ENCODE assay signal across 9 cellular contexts in the genomic region with DNA sequence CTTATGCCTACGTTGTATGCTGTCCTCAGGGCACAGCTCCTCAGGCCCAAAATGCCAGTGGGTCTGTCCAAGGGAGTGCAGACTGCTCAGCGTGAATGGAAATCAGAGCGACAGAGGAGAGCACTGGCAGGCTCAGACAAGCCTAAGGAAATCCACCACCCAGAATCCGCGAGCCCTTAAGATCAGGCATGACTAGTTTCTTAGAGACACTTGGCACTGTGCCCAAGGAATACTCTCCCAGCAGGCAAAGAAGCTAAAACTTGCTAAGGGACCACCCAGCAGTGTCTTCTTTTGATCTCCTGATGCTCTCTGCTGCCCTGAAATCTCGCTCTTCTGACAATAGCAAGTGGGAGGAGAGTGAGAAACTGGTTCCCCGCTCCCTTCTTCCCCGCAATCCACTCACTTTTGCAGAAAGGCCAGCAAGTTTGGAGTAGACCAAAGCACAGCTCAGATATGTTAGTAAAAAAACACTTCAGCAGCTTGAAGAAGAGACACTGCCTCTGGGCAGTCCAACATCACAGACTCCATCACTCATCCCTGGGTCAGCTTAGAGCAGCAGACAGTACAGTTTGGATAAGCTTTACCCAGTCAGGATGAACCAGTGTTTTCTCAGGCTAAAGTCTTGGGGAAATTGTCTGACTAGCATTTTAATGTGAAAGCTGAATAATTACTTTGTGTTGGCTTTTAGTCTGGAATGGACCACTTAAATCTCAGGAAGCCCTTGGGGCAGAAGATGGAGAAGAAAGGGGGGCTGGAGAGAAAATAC. TPM values are rescaled to one million over a fixed set of nuclear protein-coding genes. Genes with fewer than 3 reads are reported as not detected.
DNase-seq lines count a peak whose midpoint lies in the region; ATAC-seq and TF ChIP-seq lines count a peak whose summit lies in the region.
"Had no signal": no experiment of that assay in that cellular context is flagged by ENCODE, and none has a peak within 500 bp of the region (broad histone marks: within the 10 kb centered on the region; RNA-seq: fewer than 3 reads in every experiment).

No MANE protein-coding gene starts in this region.

- H3K4me1 Mint-ChIP-seq in activated T-helper 1 cell treated with anti-CD3 and anti-CD28 coated beads, Interleukin-12 subunit alpha, Interleukin-12 subunit beta, Interleukin-2, Interleukin-4 antibody, amounts not matched to agents 30 ng/mL and 10 ng/mL and 1 ng/mL, durations not matched to agents 14 hours and 24 hours and 36 hours (ENCODE audit: low read depth): peaks cover 34% of the 10 kb centered on the region
- H3K4me1 Mint-ChIP-seq in glutamatergic neuron (ENCODE audit: low read depth, unreplicated experiment): peaks cover 25% of the 10 kb centered on the region

- no peaks in the 10 kb centered on the region for H3K27me3 Mint-ChIP-seq in activated T-helper 1 cell treated with anti-CD3 and anti-CD28 coated beads, Interleukin-12 subunit alpha, Interleukin-12 subunit beta, Interleukin-2, Interleukin-4 antibody, amounts not matched to agents 30 ng/mL and 10 ng/mL and 1 ng/mL, durations not matched to agents 14 hours and 24 hours and 36 hours (ENCODE audit: insufficient read depth)
- peaks cover 2% of the 10 kb centered on the region for H3K27me3 Mint-ChIP-seq in glutamatergic neuron (ENCODE audit: unreplicated experiment)

- peak; percentile 91 for DNase-seq in HPDE6-E6E7 (ENCODE audit: extremely low spot score)
- DNase-seq in activated T-helper 1 cell treated with anti-CD3 and anti-CD28 coated beads, Interleukin-12 subunit alpha, Interleukin-12 subunit beta, Interleukin-2, Interleukin-4 antibody, amounts not matched to agents 30 ng/mL and 10 ng/mL and 1 ng/mL, durations not matched to agents 14 hours and 24 hours and 36 hours (ENCODE audit: low spot score): no peak
- DNase-seq in glutamatergic neuron: no peak
- DNase-seq in smooth muscle cell of the brain vasculature (ENCODE audit: low read depth, low spot score): peak; percentile 74
- DNase-seq in NCI-H2107 treated with DMSO at 0.1 percent for 48 hours (lab: John Stamatoyannopoulos, UW; ENCODE audit: unreplicated experiment): no peak
- DNase-seq in activated CD8-positive, alpha-beta memory T cell treated with anti-CD3 and anti-CD28 coated beads, Interleukin-2, amount 50 U/mL, for 4 hours: no peak
- DNase-seq: activated CD4-positive, alpha-beta T cell treated with anti-CD3 and anti-CD28 coated beads, Interleukin-2, amount 50 U/mL, for 48 hours had no signal

- peak overlapping the region; percentile 67 for H3K27ac Mint-ChIP-seq in activated T-helper 1 cell treated with anti-CD3 and anti-CD28 coated beads, Interleukin-12 subunit alpha, Interleukin-12 subunit beta, Interleukin-2, Interleukin-4 antibody, amounts not matched to agents 30 ng/mL and 10 ng/mL and 1 ng/mL, durations not matched to agents 14 hours and 24 hours and 36 hours
- peak overlapping the region; percentile 50 for H3K27ac Mint-ChIP-seq in glutamatergic neuron (ENCODE audit: unreplicated experiment)

- H3K4me3 Mint-ChIP-seq in activated T-helper 1 cell treated with anti-CD3 and anti-CD28 coated beads, Interleukin-12 subunit alpha, Interleukin-12 subunit beta, Interleukin-2, Interleukin-4 antibody, amounts not matched to agents 30 ng/mL and 10 ng/mL and 1 ng/mL, durations not matched to agents 14 hours and 24 hours and 36 hours: no peak overlapping the region
- no peak overlapping the region for H3K4me3 Mint-ChIP-seq in glutamatergic neuron (ENCODE audit: unreplicated experiment)

- H3K36me3 Mint-ChIP-seq in activated T-helper 1 cell treated with anti-CD3 and anti-CD28 coated beads, Interleukin-12 subunit alpha, Interleukin-12 subunit beta, Interleukin-2, Interleukin-4 antibody, amounts not matched to agents 30 ng/mL and 10 ng/mL and 1 ng/mL, durations not matched to agents 14 hours and 24 hours and 36 hours (ENCODE audit: low read depth): peaks cover 42% of the 10 kb centered on the region
- no peaks in the 10 kb centered on the region for H3K36me3 Mint-ChIP-seq in glutamatergic neuron (ENCODE audit: unreplicated experiment)

- TF ChIP-seq CTCF in glutamatergic neuron (IDR thresholded peaks at IDR 0.05; ENCODE audit: partially characterized antibody, unreplicated experiment): no peak

- intact Hi-C loops in activated T-helper 1 cell treated with anti-CD3 and anti-CD28 coated beads, Interleukin-12 subunit alpha, Interleukin-12 subunit beta, Interleukin-2, Interleukin-4 antibody, amounts not matched to agents 30 ng/mL and 10 ng/mL and 1 ng/mL, durations not matched to agents 14 hours and 24 hours and 36 hours (cut with micrococcal nuclease): no loop called here

- no peaks in the 10 kb centered on the region for H3K9me3 Mint-ChIP-seq in activated T-helper 1 cell treated with anti-CD3 and anti-CD28 coated beads, Interleukin-12 subunit alpha, Interleukin-12 subunit beta, Interleukin-2, Interleukin-4 antibody, amounts not matched to agents 30 ng/mL and 10 ng/mL and 1 ng/mL, durations not matched to agents 14 hours and 24 hours and 36 hours
- H3K9me3 Mint-ChIP-seq in glutamatergic neuron (ENCODE audit: unreplicated experiment): no peaks in the 10 kb centered on the region

- ATAC-seq in GM18511 (IDR thresholded peaks at IDR 0.05; ENCODE audit: unreplicated experiment): no peak
- ATAC-seq in HG02571 (IDR thresholded peaks at IDR 0.05; ENCODE audit: unreplicated experiment): no peak

RNA-seq across cellular contexts. Expression of a gene that starts 32.4 kb away (rescaled TPM):
- total RNA-seq in activated T-helper 1 cell treated with anti-CD3 and anti-CD28 coated beads, Interleukin-12 subunit alpha, Interleukin-12 subunit beta, Interleukin-2, Interleukin-4 antibody, amounts not matched to agents 30 ng/mL and 10 ng/mL and 1 ng/mL, durations not matched to agents 14 hours and 24 hours and 36 hours: 17.4 and 18.5 TPM in 2 replicates
- total RNA-seq in glutamatergic neuron (ENCODE audit: unreplicated experiment): 0.51 TPM

Comparison
In these comparisons a context has a peak if more than half of its experiments do, and no peak if none do; other contexts are left out.
1. DNase-seq: peak in HPDE6-E6E7 (single experiment) and smooth muscle cell of the brain vasculature (single experiment); none in activated T-helper 1 cell treated with anti-CD3 and anti-CD28 coated beads, Interleukin-12 subunit alpha, Interleukin-12 subunit beta, Interleukin-2, Interleukin-4 antibody, amounts not matched to agents 30 ng/mL and 10 ng/mL and 1 ng/mL, durations not matched to agents 14 hours and 24 hours and 36 hours (single experiment), glutamatergic neuron (single experiment), NCI-H2107 treated with DMSO at 0.1 percent for 48 hours (single experiment) and activated CD8-positive, alpha-beta memory T cell treated with anti-CD3 and anti-CD28 coated beads, Interleukin-2, amount 50 U/mL, for 4 hours (single experiment).
2. RNA of a gene that starts 32.4 kb away (total RNA-seq): 17.4 to 18.5 TPM in activated T-helper 1 cell treated with anti-CD3 and anti-CD28 coated beads, Interleukin-12 subunit alpha, Interleukin-12 subunit beta, Interleukin-2, Interleukin-4 antibody, amounts not matched to agents 30 ng/mL and 10 ng/mL and 1 ng/mL, durations not matched to agents 14 hours and 24 hours and 36 hours; 0.51 TPM in glutamatergic neuron (single experiment); every median in the first group is over 10 times any median in the second.